In the genomic region with DNA sequence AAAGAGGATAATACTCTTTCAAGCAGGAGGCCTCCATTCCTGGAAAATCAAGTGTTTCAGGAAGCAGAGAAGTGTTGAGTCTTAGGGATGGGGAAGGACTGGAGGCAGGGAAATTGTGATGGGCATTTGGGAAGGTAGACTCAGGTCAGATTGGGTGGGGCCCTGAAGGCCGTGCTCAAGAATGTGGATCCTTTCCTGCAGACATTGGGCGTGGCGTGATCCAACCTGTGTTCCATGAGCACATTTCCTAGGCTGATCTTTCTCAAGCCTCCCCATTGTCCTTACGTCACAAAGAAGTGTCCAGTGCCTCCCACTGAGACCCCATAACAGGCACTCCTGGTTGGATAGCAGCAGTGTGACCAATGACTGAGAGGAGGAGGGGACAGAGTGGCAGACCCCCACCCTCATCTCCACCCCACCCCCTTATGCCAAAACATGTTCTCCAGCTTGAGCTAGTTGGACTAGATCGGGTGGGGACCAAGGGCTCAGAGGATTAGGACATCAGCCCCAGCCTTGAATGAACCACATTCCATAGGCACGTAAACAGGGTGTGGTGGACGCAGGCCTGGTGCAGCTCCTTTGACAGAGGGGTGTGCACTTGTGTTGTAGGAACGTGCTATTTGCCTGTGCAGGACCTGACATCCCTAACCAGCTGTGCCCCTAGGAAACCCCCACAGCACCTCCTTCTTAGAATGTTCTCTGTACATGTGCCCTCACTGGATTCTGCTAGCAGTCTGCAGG, we compare ENCODE assay signal across 19 cellular contexts.
DNase-seq lines count a peak whose midpoint lies in the region; ATAC-seq and TF ChIP-seq lines count a peak whose summit lies in the region.
"Had no signal": no experiment of that assay in that cellular context is flagged by ENCODE, and none has a peak within 500 bp of the region (broad histone marks: within the 10 kb centered on the region; RNA-seq: fewer than 3 reads in every experiment).

No MANE protein-coding gene starts in this region.

- H3K4me3 Mint-ChIP-seq in Caco-2 (ENCODE audit: unreplicated experiment): peak overlapping the region; percentile 51
- H3K4me3 Mint-ChIP-seq: CD4-positive, CD25-positive, alpha-beta regulatory T cell had no signal

- TF ChIP-seq CTCF in Caco-2 (IDR thresholded peaks at IDR 0.05; ENCODE audit: insufficient read depth in 1 of 2, low read depth in 1 of 2, low read length in 1 of 2, severe bottlenecking in 1 of 2, unreplicated experiment in 1 of 2) (no peak), PC-3 (conservative IDR thresholded peaks at IDR 0.05; ENCODE audit: low read depth, low read length) (no peak), GM13976 (IDR thresholded peaks at IDR 0.05; ENCODE audit: borderline replicate concordance, control extremely low read depth, extremely low read depth, insufficient read depth, missing control alignments) (no peak), Peyer's patch (IDR thresholded peaks at IDR 0.05) (no peak)

- no peak overlapping the region for H2BK12ac ChIP-seq in neuronal stem cell (ENCODE audit: low read length)

- H3K23ac ChIP-seq in neuronal stem cell (ENCODE audit: low read depth, low read length, poor library complexity): no peak overlapping the region

- H3K14ac ChIP-seq in neuronal stem cell (ENCODE audit: low read length): peak overlapping the region; percentile 59

- CTCF ChIA-PET in Caco-2 (lab: Charles Lee) (interaction anchor here (0.6 kb wide), 1 partner anchor 45 kb away, joined by 4 read pairs; no protein-coding TSS in a partner anchor), PC-3 (lab: Charles Lee) (no interaction called here)

- H3K36me3 Mint-ChIP-seq in Caco-2 (ENCODE audit: insufficient read depth, unreplicated experiment): peaks cover 11% of the 10 kb centered on the region
- H3K36me3 Mint-ChIP-seq: CD4-positive, CD25-positive, alpha-beta regulatory T cell had no signal

- H3K4me1 ChIP-seq in Caco-2 (peaks cover 42% of the 10 kb centered on the region), PC-3 (ENCODE audit: insufficient read depth, low read length) (peaks cover 13% of the 10 kb centered on the region; the same call in 1 of the 2 replicates), esophagus (ENCODE audit: control insufficient read depth in 2 of 2, insufficient read depth in 2 of 2, low read length in 1 of 2) (peaks cover 3 to 12% of the 10 kb centered on the region in 2 donors), neuronal stem cell (ENCODE audit: control insufficient read depth in 2 of 2, insufficient read depth in 1 of 2, low read depth in 1 of 2, low read length in 2 of 2) (peaks cover 2 to 9% of the 10 kb centered on the region in 2 donors), Peyer's patch (peaks cover 0 to 9% (median 0%) of the 10 kb centered on the region in 4 donors)

- H3K9ac ChIP-seq in PC-3 (ENCODE audit: low read length) (no peak overlapping the region), neuronal stem cell (ENCODE audit: low read depth, low read length, poor library complexity) (no peak overlapping the region)
- H3K9ac ChIP-seq: GM23248 had no signal

- H3K4me2 ChIP-seq in PC-3 (ENCODE audit: low read length) (no peak overlapping the region), neuronal stem cell (ENCODE audit: insufficient read depth, low read length, poor library complexity, severe bottlenecking) (no peak overlapping the region)

- no peaks in the 10 kb centered on the region for H3K27me3 ChIP-seq in Caco-2 (replicated peaks; ENCODE audit: control insufficient read depth, insufficient read depth, low read length)
- H3K27me3 ChIP-seq in PC-3 (ENCODE audit: low read length): no peaks in the 10 kb centered on the region
- no peaks in the 10 kb centered on the region for H3K27me3 ChIP-seq in esophagus (ENCODE audit: control insufficient read depth in 1 of 2, insufficient read depth in 2 of 2, low read length in 2 of 2)
- H3K27me3 ChIP-seq in neuronal stem cell (ENCODE audit: control insufficient read depth in 3 of 3, insufficient read depth in 3 of 3, low read depth in 1 of 3, low read length in 3 of 3): no peaks in the 10 kb centered on the region
- H3K27me3 ChIP-seq in Peyer's patch: no peaks in the 10 kb centered on the region

- H3K27me3 Mint-ChIP-seq in Caco-2 (ENCODE audit: insufficient read depth, unreplicated experiment): no peaks in the 10 kb centered on the region

- H3F3A ChIP-seq in PC-3 (ENCODE audit: low read length, unreplicated experiment): no peaks in the 10 kb centered on the region

- POLR2A ChIA-PET in Caco-2 (lab: Charles Lee): interaction anchor here (0.6 kb wide), 1 partner anchor 21 kb away, joined by 5 read pairs; no protein-coding TSS in a partner anchor
- POLR2A ChIA-PET in PC-3 (lab: Charles Lee; ENCODE audit: unreplicated experiment): interaction anchor here (0.6 kb wide), 1 partner anchor 296 kb away, joined by 4 read pairs; no protein-coding TSS in a partner anchor

- no peaks in the 10 kb centered on the region for H4K20me1 ChIP-seq in PC-3 (ENCODE audit: low read length)

- H3K4me3 ChIP-seq in Caco-2 (ENCODE audit: low read depth, low read length): no peak overlapping the region
- no peak overlapping the region for H3K4me3 ChIP-seq in PC-3 (ENCODE audit: low read length)
- H3K4me3 ChIP-seq in esophagus (ENCODE audit: low read depth in 1 of 2, low read length in 2 of 2): no peak overlapping the region
- peak overlapping the region in 1 of 2 donors; percentile 37 for H3K4me3 ChIP-seq in neuronal stem cell (ENCODE audit: low read length in 2 of 2)
- H3K4me3 ChIP-seq in Peyer's patch: no peak overlapping the region
- H3K4me3 ChIP-seq: GM23248 had no signal

- no peak overlapping the region for H2AK5ac ChIP-seq in neuronal stem cell (ENCODE audit: low read depth, low read length)

- no peak overlapping the region for H4K8ac ChIP-seq in neuronal stem cell (ENCODE audit: low read depth, low read length)

- H3K36me3 ChIP-seq in Caco-2 (ENCODE audit: control insufficient read depth, insufficient read depth, low read length): no peaks in the 10 kb centered on the region
- no peaks in the 10 kb centered on the region for H3K36me3 ChIP-seq in PC-3 (ENCODE audit: low read depth, low read length)
- H3K36me3 ChIP-seq in esophagus (ENCODE audit: control insufficient read depth in 2 of 2, insufficient read depth in 2 of 2, low read length in 1 of 2): no peaks in the 10 kb centered on the region
- H3K36me3 ChIP-seq in neuronal stem cell (replicated peaks in 1 of 2; ENCODE audit: control insufficient read depth in 2 of 2, insufficient read depth in 2 of 2, low read length in 2 of 2): peaks cover 0 to 2% of the 10 kb centered on the region in 2 donors
- H3K36me3 ChIP-seq in Peyer's patch: no peaks in the 10 kb centered on the region

- 59 to 70% methylated on average over 8 of the region's 8 CpGs for WGBS in esophagus, 2 donors
- no CpG with 5 or more reads among the region's 8 CpGs for whole genome bisulfite sequencing in neuronal stem cell (ENCODE audit: extremely low coverage in 2 of 2, insufficient read length in 2 of 2, insufficient replicate concordance in 1 of 2), 2 donors

- H3K9me3 ChIP-seq in Caco-2 (no peaks in the 10 kb centered on the region), PC-3 (ENCODE audit: low read length) (no peaks in the 10 kb centered on the region), esophagus (ENCODE audit: control insufficient read depth in 2 of 2, insufficient read depth in 1 of 2, low read depth in 1 of 2, low read length in 1 of 2) (no peaks in the 10 kb centered on the region), neuronal stem cell (replicated peaks in 1 of 2; ENCODE audit: control insufficient read depth in 2 of 2, insufficient read depth in 1 of 2, low read depth in 1 of 2, low read length in 2 of 2) (no peaks in the 10 kb centered on the region), Peyer's patch (no peaks in the 10 kb centered on the region)

- no peak overlapping the region for H2AFZ ChIP-seq in PC-3 (ENCODE audit: low read length)
- H2AFZ ChIP-seq in neuronal stem cell (ENCODE audit: low read length): no peak overlapping the region
- H2AFZ ChIP-seq: GM23248 had no signal

- H3K4ac ChIP-seq in neuronal stem cell (ENCODE audit: low read length): no peak overlapping the region

- H2BK5ac ChIP-seq in neuronal stem cell (ENCODE audit: low read length): no peak overlapping the region

- H4K91ac ChIP-seq in neuronal stem cell (ENCODE audit: low read depth, low read length, poor library complexity): no peak overlapping the region

- no peaks in the 10 kb centered on the region for H3K9me2 ChIP-seq in PC-3 (replicated peaks; ENCODE audit: low read length)

- intact Hi-C loops in Caco-2 (cut with micrococcal nuclease; ENCODE audit: unreplicated experiment) (loop anchor here (5.0 to 10.0 kb wide), 2 partner anchors 116 to 236 kb away; a partner anchor contains a TSS), PC-3 (cut with micrococcal nuclease) (loop anchor here (10.0 kb wide), 2 partner anchors 256 to 674 kb away; no protein-coding TSS in a partner anchor)

- no peaks in the 10 kb centered on the region for H3K9me3 Mint-ChIP-seq in Caco-2 (ENCODE audit: unreplicated experiment)
- H3K9me3 Mint-ChIP-seq: CD4-positive, CD25-positive, alpha-beta regulatory T cell had no signal

- H3K27ac ChIP-seq in PC-3 (ENCODE audit: low read length) (no peak overlapping the region), esophagus (ENCODE audit: low read depth in 2 of 2, low read length in 1 of 2) (peak overlapping the region; percentile 79 to 97), neuronal stem cell (replicated peaks; ENCODE audit: low read length) (no peak overlapping the region), Peyer's patch (no peak overlapping the region)
- H3K27ac ChIP-seq: GM23248 had no signal

- no peaks in the 10 kb centered on the region for H3K79me1 ChIP-seq in neuronal stem cell (ENCODE audit: low read depth, low read length)

- in situ Hi-C loops in GM13976 (cut with MboI; ENCODE audit: low sequenced_read_pairs, unreplicated experiment): loop anchor here (10.0 kb wide), 1 partner anchor 84 kb away; no protein-coding TSS in a partner anchor

- H3K27ac Mint-ChIP-seq in Caco-2 (ENCODE audit: unreplicated experiment): peak overlapping the region; percentile 73
- H3K27ac Mint-ChIP-seq: CD4-positive, CD25-positive, alpha-beta regulatory T cell had no signal

- BruUV-seq in Caco-2 (replicated peaks; lab: Mats Ljungman, UMichigan) (no TSS peak), PC-3 (replicated peaks; lab: Mats Ljungman, UMichigan) (no TSS peak)

- H2BK15ac ChIP-seq in neuronal stem cell (ENCODE audit: low read length): no peak overlapping the region

- peaks cover 45% of the 10 kb centered on the region for H3K4me1 Mint-ChIP-seq in Caco-2 (ENCODE audit: low read depth, unreplicated experiment)

- ATAC-seq in PC-3: peak; percentile 39
- ATAC-seq: Panc1 had no signal

- H3K79me2 ChIP-seq in PC-3 (ENCODE audit: low read length): no peaks in the 10 kb centered on the region

- no peak overlapping the region for H3K18ac ChIP-seq in neuronal stem cell (ENCODE audit: low read length)

- no peak for TF ChIP-seq POLR2A in Peyer's patch (IDR thresholded peaks at IDR 0.05)

- H2BK120ac ChIP-seq in neuronal stem cell (ENCODE audit: low read depth, low read length): no peak overlapping the region

- DNase-seq in Caco-2 (peak; percentile 70 to 77), PC-3 (peak; percentile 38), neuronal stem cell (ENCODE audit: low spot score) (no peak), GM13976 (ENCODE audit: low spot score) (no peak), epidermal melanocyte (ENCODE audit: insufficient read length, low spot score) (no peak), Peyer's patch (no peak)
- no peak for DNase-seq in activated CD8-positive, alpha-beta memory T cell treated with anti-CD3 and anti-CD28 coated beads, Interleukin-2, amount 50 U/mL, for 48 hours
- DNase-seq: CD4-positive, CD25-positive, alpha-beta regulatory T cell; DMS79 treated with DMSO at 0.1 percent for 48 hours; GF-D8; GM23248; KBM-7; MM.1S; NCI-H187 treated with DMSO at 0.1 percent for 48 hours; NCI-H2171 treated with DMSO at 0.1 percent for 48 hours; NCI-H774; SHP77 treated with DMSO at 0.1 percent for 48 hours had no signal

Comparison
In these comparisons a context has a peak if more than half of its experiments do, and no peak if none do; other contexts are left out.
1. DNase-seq: peak in Caco-2 (2 of 2) and PC-3 (single experiment); none in neuronal stem cell (single experiment), GM13976 (single experiment), epidermal melanocyte (single experiment), activated CD8-positive, alpha-beta memory T cell treated with anti-CD3 and anti-CD28 coated beads, Interleukin-2, amount 50 U/mL, for 48 hours (single experiment) and Peyer's patch (0 of 3).
2. H3K27ac ChIP-seq: peak in esophagus (2 of 2); none in PC-3 (single experiment), neuronal stem cell (single experiment) and Peyer's patch (0 of 4).